ENCODE assay signal across 1 cellular context in genomic region chr18:45738660-45739059, GRCh38.
TF ChIP-seq lines count a peak whose summit lies in the region.

No MANE protein-coding gene starts in this region.

TF ChIP-seq in WTC11, 78 proteins besides CTCF, POLR2A, EP300 and RAD21 (continued from another document):
- no peak for TF ChIP-seq GTF2I (CRISPR knock-in tag; conservative IDR thresholded peaks at IDR 0.05)
- no peak for TF ChIP-seq ZNF138 (CRISPR knock-in tag; conservative IDR thresholded peaks at IDR 0.05)
- TF ChIP-seq ZNF416 (CRISPR knock-in tag; IDR thresholded peaks at IDR 0.05), result no peak
- no peak for TF ChIP-seq SMAD4 (CRISPR knock-in tag; IDR thresholded peaks at IDR 0.05)
